In genomic region chr3:114879059-114880031, GRCh38 we compare ENCODE assay signal across 8 cellular contexts.
A peak's percentile ranks its signal among the peaks of the same experiment; 100 is the strongest.
DNase-seq lines count a peak whose midpoint lies in the region; ATAC-seq and TF ChIP-seq lines count a peak whose summit lies in the region.

No MANE protein-coding gene starts in this region.

- ATAC-seq in GM18861 (IDR thresholded peaks at IDR 0.05; ENCODE audit: unreplicated experiment) (peak; percentile 77), HG02678 (IDR thresholded peaks at IDR 0.05; ENCODE audit: unreplicated experiment) (peak; percentile 71)

- no peaks in the 10 kb centered on the region for H3K9me3 ChIP-seq in WERI-Rb-1 (ENCODE audit: severe bottlenecking)

- H3K27ac ChIP-seq in cingulate gyrus (ENCODE audit: low read depth, low read length): peak overlapping the region; percentile 57
- H3K27ac ChIP-seq in substantia nigra (ENCODE audit: low read depth, low read length, poor library complexity, severe bottlenecking): peak overlapping the region; percentile 5
- no peak overlapping the region for H3K27ac ChIP-seq in WERI-Rb-1

- TF ChIP-seq CTCF in WERI-Rb-1 (IDR thresholded peaks at IDR 0.05; ENCODE audit: low read depth, low read length): no peak

- no peak overlapping the region for H3K4me3 ChIP-seq in WERI-Rb-1 (ENCODE audit: low read depth, low read length)

- DNase-seq in NCI-H146 (lab: John Stamatoyannopoulos, UW) (peak; percentile 98), substantia nigra (lab: John Stamatoyannopoulos, UW) (no peak), WERI-Rb-1 (no peak), mucosa of gallbladder (ENCODE audit: low spot score) (no peak), mesenteric fat pad (ENCODE audit: low spot score) (no peak)

- no peaks in the 10 kb centered on the region for H3K36me3 ChIP-seq in WERI-Rb-1

- H3K27me3 ChIP-seq in WERI-Rb-1 (ENCODE audit: insufficient read depth, low read depth, severe bottlenecking): no peaks in the 10 kb centered on the region
